25 cellular contexts compared by ENCODE assay signal in genomic region chr5:168064933-168065622, GRCh38.
DNase-seq lines count a peak whose midpoint lies in the region; ATAC-seq, FAIRE-seq and TF ChIP-seq lines count a peak whose summit lies in the region.
"Had no signal": no experiment of that assay in that cellular context is flagged by ENCODE, and none has a peak within 500 bp of the region (broad histone marks: within the 10 kb centered on the region; RNA-seq: fewer than 3 reads in every experiment).

No MANE protein-coding gene starts in this region.

- intact Hi-C loops in Calu3 (cut with micrococcal nuclease; ENCODE audit: unreplicated experiment) (no loop called here), HepG2 (cut with micrococcal nuclease; ENCODE audit: unreplicated experiment) (no loop called here)

- H3K27ac Mint-ChIP-seq in Calu3 (ENCODE audit: unreplicated experiment): no peak overlapping the region
- H3K27ac Mint-ChIP-seq: B cell, CD14-positive monocyte, T-helper 17 cell had no signal

- no peaks in the 10 kb centered on the region for H3K36me3 Mint-ChIP-seq in Calu3 (ENCODE audit: insufficient read depth, unreplicated experiment)
- H3K36me3 Mint-ChIP-seq: CD14-positive monocyte had no signal

- H3K79me2 ChIP-seq in GM23248 (ENCODE audit: insufficient read depth) (no peaks in the 10 kb centered on the region), HepG2 (ENCODE audit: insufficient read depth, low read length) (no peaks in the 10 kb centered on the region)

- ATAC-seq in HepG2 (peak; percentile 86), GM21526 (IDR thresholded peaks at IDR 0.05; ENCODE audit: low FRiP score, unreplicated experiment) (no peak)
- ATAC-seq: T-helper 17 cell had no signal

- POLR2A ChIA-PET in HepG2 (lab: Yijun Ruan, JAX): no interaction called here

- no peak for TF ChIP-seq POLR2A in HepG2 (IDR thresholded peaks at IDR 0.05; ENCODE audit: insufficient read depth in 1 of 2, low read depth in 2 of 2, low read length in 2 of 2)

- no peaks in the 10 kb centered on the region for H3K9me2 ChIP-seq in GM23248 (ENCODE audit: insufficient read depth)

- CTCF ChIA-PET in Calu3 (lab: Charles Lee) (no interaction called here), HepG2 (lab: Yijun Ruan, JAX; ENCODE audit: low intra/inter-chr PET ratio, low total read pairs) (no interaction called here)

- H3K27me3 Mint-ChIP-seq in Calu3 (ENCODE audit: unreplicated experiment): peaks cover 76% of the 10 kb centered on the region

- H3K4me3 ChIP-seq in GM23248: no peak overlapping the region
- peak overlapping the region; percentile 31 for H3K4me3 ChIP-seq in WI38 (ENCODE audit: low read depth, low read length)
- 0 out of 6 replicates have a peak overlapping the region, but pooled peaks of 1 of the 3 experiments have one; percentile 10 for H3K4me3 ChIP-seq in HepG2 (replicated peaks in 1 of 3; ENCODE audit: insufficient read depth in 1 of 3, low read depth in 2 of 3, low read length in 3 of 3)

- H3K4me1 Mint-ChIP-seq in Calu3 (ENCODE audit: low read depth, unreplicated experiment): peaks cover 16% of the 10 kb centered on the region
- H3K4me1 Mint-ChIP-seq: B cell, CD14-positive monocyte, T-helper 17 cell had no signal

- no TSS peak for BruUV-seq in Calu3 (replicated peaks; lab: Mats Ljungman, UMichigan)
- no TSS peak for BruUV-seq in HepG2 (replicated peaks; lab: Mats Ljungman, UMichigan)

- no peaks in the 10 kb centered on the region for H3K27me3 ChIP-seq in GM23248 (replicated peaks; ENCODE audit: insufficient read depth)
- H3K27me3 ChIP-seq in HepG2 (ENCODE audit: control insufficient read depth in 1 of 2, insufficient read depth in 2 of 2, low read length in 2 of 2): peaks cover 0 to 5% of the 10 kb centered on the region in 2 experiments; a peak in 2 of 5 replicates

- H3K4me1 ChIP-seq in GM23248 (ENCODE audit: insufficient read depth): peaks cover 16% of the 10 kb centered on the region
- H3K4me1 ChIP-seq in HepG2 (ENCODE audit: insufficient read depth, low read length): peaks cover 5% of the 10 kb centered on the region; the same call in 1 of the 2 replicates

- no peaks in the 10 kb centered on the region for H3K9me3 Mint-ChIP-seq in Calu3 (ENCODE audit: low read depth, unreplicated experiment)

- in situ Hi-C loops in GM23248 (cut with MboI): no loop called here
- in situ Hi-C loops in HepG2 (cut with HindIII; ENCODE audit: extremely low pct_ligation_motif_present, low pct_unique_long_range_greater_than_20kb): no loop called here

- peaks cover 19% of the 10 kb centered on the region for H3K36me3 ChIP-seq in GM23248 (ENCODE audit: low read depth)
- no peaks in the 10 kb centered on the region for H3K36me3 ChIP-seq in HepG2 (replicated peaks in 1 of 2; ENCODE audit: control insufficient read depth in 1 of 2, insufficient read depth in 2 of 2, low read length in 2 of 2)

- TF ChIP-seq EP300 in HepG2 (IDR thresholded peaks at IDR 0.05; ENCODE audit: low read depth in 2 of 2, low read length in 2 of 2) (no peak), HepG2 (CRISPR knock-in tag; IDR thresholded peaks at IDR 0.05; ENCODE audit: borderline replicate concordance) (no peak)

- H3K27ac ChIP-seq in GM23248 (no peak overlapping the region), HepG2 (ENCODE audit: extremely low read length, insufficient read depth, low read length) (no peak overlapping the region)

- no peak overlapping the region for H3K9ac ChIP-seq in GM23248
- H3K9ac ChIP-seq in HepG2 (ENCODE audit: insufficient read depth, low read depth, low read length): no peak overlapping the region

- WGBS in GM23248 (ENCODE audit: low coverage in 1 of 2, low lambda C conversion rate in 2 of 2, missing lambda C conversion rate in 2 of 2), 2 experiments: 88 to 91% methylated on average over 8 of the region's 8 CpGs
- WGBS in HepG2 (ENCODE audit: low lambda C conversion rate): 33% methylated on average over 8 of the region's 8 CpGs

- no peaks in the 10 kb centered on the region for H3K9me3 ChIP-seq in GM23248 (ENCODE audit: low read depth)
- no peaks in the 10 kb centered on the region for H3K9me3 ChIP-seq in HepG2 (ENCODE audit: low read length)

- peak overlapping the region; percentile 17 for H3K4me3 Mint-ChIP-seq in Calu3 (ENCODE audit: low read depth, unreplicated experiment)
- H3K4me3 Mint-ChIP-seq: B cell, CD14-positive monocyte, T-helper 17 cell had no signal

- H3K4me2 ChIP-seq in GM23248 (ENCODE audit: unreplicated experiment): no peak overlapping the region
- peak overlapping the region; percentile 15; the same call in 1 of the 2 replicates for H3K4me2 ChIP-seq in HepG2 (ENCODE audit: low read depth, low read length)

- peaks cover 14% of the 10 kb centered on the region; the same call in 1 of the 2 replicates for H3F3A ChIP-seq in GM23248 (ENCODE audit: insufficient read depth)

- no peak overlapping the region for H2AFZ ChIP-seq in GM23248
- no peak overlapping the region for H2AFZ ChIP-seq in HepG2 (ENCODE audit: low read length)

- H4K20me1 ChIP-seq in GM23248 (ENCODE audit: insufficient read depth): no peaks in the 10 kb centered on the region
- no peaks in the 10 kb centered on the region for H4K20me1 ChIP-seq in HepG2 (ENCODE audit: insufficient read depth, low read length)

- TF ChIP-seq CTCF in Calu3 (IDR thresholded peaks at IDR 0.05; ENCODE audit: unreplicated experiment): no peak
- no peak for TF ChIP-seq CTCF in WI38 (IDR thresholded peaks at IDR 0.05; ENCODE audit: low read depth, low read length)
- no peak for TF ChIP-seq CTCF in HepG2 (CRISPR knock-in tag; IDR thresholded peaks at IDR 0.05)

- DNase-seq in Calu3: no peak
- peak; percentile 21 for DNase-seq in GM23248
- peak; percentile 13 for DNase-seq in HepG2 (ENCODE audit: low spot score)
- DNase-seq in DMS 273 treated with DMSO at 0.1 percent for 48 hours (lab: John Stamatoyannopoulos, UW): no peak
- DNase-seq in NCI-H2107 (lab: John Stamatoyannopoulos, UW): no peak
- DNase-seq: KBM-7, NCI-H1105, NCI-H146, NCI-H2029 treated with DMSO at 0.1 percent for 48 hours, NCI-H2171, NCI-H345, NCI-H524, NCI-H82, RPMI8226, SHP77, SW 1271, T-helper 17 cell had no signal

- FAIRE-seq in HepG2 (lab: Jason Lieb, UNC): no peak
- FAIRE-seq: A204.1, D721Med, GM12891, H54 had no signal

- no peak for TF ChIP-seq RAD21 in HepG2 (CRISPR knock-in tag; IDR thresholded peaks at IDR 0.05)

TF ChIP-seq in HepG2, 621 proteins besides CTCF, POLR2A, EP300 and RAD21:
- TF ChIP-seq ZGPAT (CRISPR knock-in tag; IDR thresholded peaks at IDR 0.05): no peak
- no peak for TF ChIP-seq ZNF598 (CRISPR knock-in tag; IDR thresholded peaks at IDR 0.05; ENCODE audit: borderline replicate concordance)
- TF ChIP-seq CEBPB (IDR thresholded peaks at IDR 0.05; ENCODE audit: borderline replicate concordance, low read depth, low read length): peak; percentile 66
- TF ChIP-seq ZNF616 (CRISPR knock-in tag; IDR thresholded peaks at IDR 0.05; ENCODE audit: low read depth): no peak
- TF ChIP-seq ZNF891 (CRISPR knock-in tag; IDR thresholded peaks at IDR 0.05): no peak
- no peak for TF ChIP-seq CAMTA2 (CRISPR knock-in tag; IDR thresholded peaks at IDR 0.05; ENCODE audit: borderline replicate concordance)
- no peak for TF ChIP-seq ATRX (CRISPR knock-in tag; IDR thresholded peaks at IDR 0.05; ENCODE audit: borderline replicate concordance)
TF ChIP-seq in HepG2: peak in this region for 1.

Comparison
In these comparisons a context has a peak if more than half of its experiments do, and no peak if none do; other contexts are left out.
1. DNase-seq: peak in GM23248 (single experiment) and HepG2 (single experiment); none in Calu3 (single experiment), DMS 273 treated with DMSO at 0.1 percent for 48 hours (single experiment) and NCI-H2107 (single experiment).